ENCODE assay signal across 8 cellular contexts in genomic region chr3:191331443-191331842, GRCh38. TPM values are rescaled to one million over a fixed set of nuclear protein-coding genes. Genes with fewer than 3 reads are reported as not detected.
DNase-seq lines count a peak whose midpoint lies in the region; ATAC-seq, FAIRE-seq and TF ChIP-seq lines count a peak whose summit lies in the region.

No MANE protein-coding gene starts in this region.

- peak overlapping the region in 1 of 2 donors; percentile 70 for H3K9ac ChIP-seq in liver (ENCODE audit: low read depth in 1 of 2, low read length in 2 of 2)

- POLR2A ChIA-PET in CD8-positive, alpha-beta T cell (lab: Charles Lee), result no interaction called here

- H3K27me3 Mint-ChIP-seq in CD8-positive, alpha-beta T cell (ENCODE audit: low read depth), result peaks cover 27% of the 10 kb centered on the region

- CTCF ChIA-PET in CD8-positive, alpha-beta T cell (lab: Charles Lee), result no interaction called here

- H3K36me3 ChIP-seq in heart right ventricle (no peaks in the 10 kb centered on the region), liver (ENCODE audit: control insufficient read depth in 4 of 4, insufficient read depth in 3 of 4, low read depth in 1 of 4, low read length in 3 of 4) (no peaks in the 10 kb centered on the region)
- H3K36me3 ChIP-seq in CD8-positive, alpha-beta T cell (ENCODE audit: insufficient read depth, low read length), result no peaks in the 10 kb centered on the region

- in situ Hi-C loops in astrocyte of the spinal cord (cut with HindIII; ENCODE audit: low sequenced_read_pairs), result no loop called here

- no peak for TF ChIP-seq CTCF in heart right ventricle (IDR thresholded peaks at IDR 0.05)
- no peak for TF ChIP-seq CTCF in astrocyte of the spinal cord (IDR thresholded peaks at IDR 0.05; ENCODE audit: low read depth, low read length)
- no peak for TF ChIP-seq CTCF in liver (IDR thresholded peaks at IDR 0.05; ENCODE audit: low read depth, low read length, missing input control)
- TF ChIP-seq CTCF in CD8-positive, alpha-beta T cell (IDR thresholded peaks at IDR 0.05), result no peak

- H3K27ac ChIP-seq in heart right ventricle, result peak overlapping the region in 9 of 10 donors; percentile 90 to 99 (median 97)
- H3K27ac ChIP-seq in liver (ENCODE audit: low read depth in 1 of 2, low read length in 2 of 2), result peak overlapping the region; percentile 97 to 99
- no peak overlapping the region for H3K27ac ChIP-seq in CD8-positive, alpha-beta T cell (ENCODE audit: low read depth, low read length)

- FAIRE-seq in urothelium cell line (lab: Jason Lieb, UNC), result no peak

- H3K4me1 ChIP-seq in heart right ventricle (peaks cover 9 to 70% (median 64%) of the 10 kb centered on the region in 9 donors), liver (ENCODE audit: control insufficient read depth in 4 of 4, insufficient read depth in 4 of 4, low read length in 3 of 4) (peaks cover 4 to 28% (median 19%) of the 10 kb centered on the region in 4 donors)
- H3K4me1 ChIP-seq in CD8-positive, alpha-beta T cell (ENCODE audit: insufficient read depth, low read length), result no peaks in the 10 kb centered on the region

- no peak overlapping the region for H3K4me3 Mint-ChIP-seq in CD8-positive, alpha-beta T cell

- ATAC-seq in heart right ventricle (no peak), Right ventricle myocardium inferior (no peak)
- no peak for ATAC-seq in CD8-positive, alpha-beta T cell

- H3K9me3 ChIP-seq in heart right ventricle, result no peaks in the 10 kb centered on the region
- H3K9me3 ChIP-seq in liver (ENCODE audit: control insufficient read depth in 4 of 4, low read length in 3 of 4), result no peaks in the 10 kb centered on the region
- no peaks in the 10 kb centered on the region for H3K9me3 ChIP-seq in CD8-positive, alpha-beta T cell (ENCODE audit: low read length)

- no peaks in the 10 kb centered on the region for H3K9me3 Mint-ChIP-seq in CD8-positive, alpha-beta T cell

- peaks cover 20% of the 10 kb centered on the region for H3K4me1 Mint-ChIP-seq in CD8-positive, alpha-beta T cell (ENCODE audit: low read depth)

- TF ChIP-seq RAD21 in liver (IDR thresholded peaks at IDR 0.05), result no peak

- WGBS in heart right ventricle, 2 donors, result 48 to 64% methylated on average over 3 of the region's 3 CpGs
- WGBS in liver, result 28% methylated on average over 3 of the region's 3 CpGs

- no peak overlapping the region for H3K27ac Mint-ChIP-seq in CD8-positive, alpha-beta T cell

- H3K36me3 Mint-ChIP-seq in CD8-positive, alpha-beta T cell, result no peaks in the 10 kb centered on the region

- intact Hi-C loops in heart right ventricle (cut with DNase I) (loop anchor here in 4 of 10 donors (5.0 to 10.0 kb wide), 3 partner anchors 36 to 53 kb away; no protein-coding TSS in a partner anchor), Right ventricle myocardium inferior (cut with DNase I) (loop anchor here (5.0 kb wide), 1 partner anchor 36 kb away; no protein-coding TSS in a partner anchor)
- intact Hi-C loops in CD8-positive, alpha-beta T cell (cut with DNase I, micrococcal nuclease), result no loop called here

- H3K27me3 ChIP-seq in heart right ventricle, result no peaks in the 10 kb centered on the region
- H3K27me3 ChIP-seq in liver (ENCODE audit: control insufficient read depth in 4 of 4, insufficient read depth in 4 of 4, low read length in 3 of 4), result no peaks in the 10 kb centered on the region
- no peaks in the 10 kb centered on the region for H3K27me3 ChIP-seq in CD8-positive, alpha-beta T cell (ENCODE audit: insufficient read depth, low read length)

- DNase-seq in heart right ventricle (no peak), Right ventricle myocardium inferior (ENCODE audit: missing footprints) (no peak), astrocyte of the spinal cord (ENCODE audit: low read depth, low spot score) (peak; percentile 59), urothelium cell line (ENCODE audit: low spot score) (peak; percentile 8), HK-2 (ENCODE audit: unreplicated experiment) (no peak), NK-92 (lab: John Stamatoyannopoulos, UW; ENCODE audit: unreplicated experiment) (no peak)
- DNase-seq in CD8-positive, alpha-beta T cell, result no peak

- peak overlapping the region in 9 of 10 donors; percentile 77 to 97 (median 92) for H3K4me3 ChIP-seq in heart right ventricle
- H3K4me3 ChIP-seq in astrocyte of the spinal cord (ENCODE audit: low read depth, low read length), result peak overlapping the region; percentile 88
- H3K4me3 ChIP-seq in liver (ENCODE audit: low read depth in 1 of 3, low read length in 3 of 3), result peak overlapping the region in 2 of 3 donors; percentile 88 to 93
- H3K4me3 ChIP-seq in CD8-positive, alpha-beta T cell (ENCODE audit: low read depth, low read length), result no peak overlapping the region

TF ChIP-seq in liver, 16 proteins besides CTCF, POLR2A, EP300 and RAD21:
- no peak for TF ChIP-seq MAX (IDR thresholded peaks at IDR 0.05)
- peak in 1 of 2 donors; percentile 10 for TF ChIP-seq JUND (IDR thresholded peaks at IDR 0.05)

RNA-seq across cellular contexts. Expression of gene UTS2B, which starts 1.1 kb away (rescaled TPM):
- total RNA-seq in heart right ventricle (under 1 TPM in 5 of 10 donors, not detected in 5; 0.10 to 0.53 (median 0.43) TPM), Right ventricle myocardium inferior (0.65 TPM), liver (not detected)
- polyA plus RNA-seq in heart right ventricle (under 1 TPM; 0.16 to 0.22 TPM), liver (under 1 TPM; 0.10 to 0.76 TPM)
- total RNA-seq in CD8-positive, alpha-beta T cell, result not detected

RNA-seq across cellular contexts. Expression of gene CCDC50, which starts 2.2 kb away (rescaled TPM):
- total RNA-seq in heart right ventricle (10 to 100 TPM; 39.5 to 58.8 (median 51.2) TPM), Right ventricle myocardium inferior (57.8 TPM), liver (10 to 100 TPM; 15.4 to 69.0 TPM)
- polyA plus RNA-seq in heart right ventricle (10 to 100 TPM; 14.3 to 37.7 TPM), liver (10 to 100 TPM; 27.3 to 40.0 TPM)
- total RNA-seq in CD8-positive, alpha-beta T cell, result 1 to 10 TPM; 5.6 to 7.1 TPM

Comparison
In these comparisons a context has a peak if more than half of its experiments do, and no peak if none do; other contexts are left out.
1. DNase-seq: peak in astrocyte of the spinal cord (single experiment) and urothelium cell line (single experiment); none in heart right ventricle (0 of 2), Right ventricle myocardium inferior (single experiment), CD8-positive, alpha-beta T cell (0 of 7), HK-2 (single experiment) and NK-92 (single experiment).